In genomic region chr9:21991039-21991959, GRCh38 we compare ENCODE assay signal across 1 cellular context.
A peak's percentile ranks its signal among the peaks of the same experiment; 100 is the strongest.
TF ChIP-seq lines count a peak whose summit lies in the region.

No MANE protein-coding gene starts in this region.

TF ChIP-seq in HEK293, 187 proteins besides CTCF, POLR2A, EP300 and RAD21 (continued from another document):
- TF ChIP-seq PRDM1 (tag by site-specific recombination; IDR thresholded peaks at IDR 0.05), result peak; percentile 35; the same call in 1 of the 2 replicates
- TF ChIP-seq ZNF223 (tag by site-specific recombination; IDR thresholded peaks at IDR 0.05), result no peak
- TF ChIP-seq GLIS2 (tag by site-specific recombination; IDR thresholded peaks at IDR 0.05), result no peak
- peak; percentile 4; the same call in 1 of the 2 replicates for TF ChIP-seq PRDM10 (tag by site-specific recombination; IDR thresholded peaks at IDR 0.05)
- peak; percentile 89 for TF ChIP-seq PRDM6 (tag by site-specific recombination; IDR thresholded peaks at IDR 0.05)
- TF ChIP-seq ZNF292 (tag by site-specific recombination; IDR thresholded peaks at IDR 0.05; ENCODE audit: borderline replicate concordance, low read depth), result no peak
- no peak for TF ChIP-seq ZNF350 (tag by site-specific recombination; IDR thresholded peaks at IDR 0.05)
TF ChIP-seq in HEK293: peak in this region for 5.
